8 cellular contexts compared by ENCODE assay signal in the genomic region with DNA sequence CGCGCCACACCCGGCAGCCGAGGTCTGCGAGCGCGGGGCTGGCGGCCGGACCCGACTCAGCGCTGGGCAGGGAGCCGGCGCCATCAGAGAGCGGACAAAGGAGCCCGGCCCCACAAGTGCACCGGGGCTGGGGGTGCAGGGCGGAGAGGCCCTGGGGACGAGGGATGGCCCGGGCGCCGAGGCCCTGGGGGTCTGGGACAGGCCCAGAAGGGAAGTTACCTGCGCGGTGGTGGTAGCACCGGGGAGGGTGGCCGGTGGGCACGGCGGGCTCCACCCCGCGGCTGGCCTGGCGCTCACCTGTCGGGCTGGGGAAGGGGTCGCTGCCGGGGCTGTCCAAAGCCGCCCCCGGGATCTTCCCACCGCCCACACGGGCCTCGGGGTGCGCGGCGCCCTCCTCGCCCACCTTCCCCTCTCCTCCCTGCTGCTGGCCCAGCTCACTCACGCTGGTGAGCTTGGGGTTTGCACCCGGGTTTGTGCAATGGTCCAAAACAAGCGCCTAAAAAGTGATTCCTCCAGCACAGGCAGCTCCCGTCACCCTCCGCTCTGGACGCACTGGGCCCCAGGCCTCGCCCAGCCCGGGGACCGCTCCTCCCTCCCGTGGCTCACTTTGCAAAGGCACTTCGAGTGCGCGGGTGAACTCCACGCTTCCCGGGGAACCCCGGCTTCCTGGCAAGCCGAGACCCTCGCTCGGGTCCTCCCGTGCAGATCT. TPM values are rescaled to one million over a fixed set of nuclear protein-coding genes. Genes with fewer than 3 reads are reported as not detected.
A peak's percentile ranks its signal among the peaks of the same experiment; 100 is the strongest.
DNase-seq lines count a peak whose midpoint lies in the region; ATAC-seq and TF ChIP-seq lines count a peak whose summit lies in the region.

A gene with protein sequence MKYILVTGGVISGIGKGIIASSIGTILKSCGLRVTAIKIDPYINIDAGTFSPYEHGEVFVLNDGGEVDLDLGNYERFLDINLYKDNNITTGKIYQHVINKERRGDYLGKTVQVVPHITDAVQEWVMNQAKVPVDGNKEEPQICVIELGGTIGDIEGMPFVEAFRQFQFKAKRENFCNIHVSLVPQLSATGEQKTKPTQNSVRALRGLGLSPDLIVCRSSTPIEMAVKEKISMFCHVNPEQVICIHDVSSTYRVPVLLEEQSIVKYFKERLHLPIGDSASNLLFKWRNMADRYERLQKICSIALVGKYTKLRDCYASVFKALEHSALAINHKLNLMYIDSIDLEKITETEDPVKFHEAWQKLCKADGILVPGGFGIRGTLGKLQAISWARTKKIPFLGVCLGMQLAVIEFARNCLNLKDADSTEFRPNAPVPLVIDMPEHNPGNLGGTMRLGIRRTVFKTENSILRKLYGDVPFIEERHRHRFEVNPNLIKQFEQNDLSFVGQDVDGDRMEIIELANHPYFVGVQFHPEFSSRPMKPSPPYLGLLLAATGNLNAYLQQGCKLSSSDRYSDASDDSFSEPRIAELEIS (minus strand): TSS at position 554 of the 709 bp plus-strand sequence. CDS start 9,767 bp downstream, outside the sequence.

- peak within 1 kb of the TSS; percentile 93 for H3K4me3 Mint-ChIP-seq in progenitor cell of endocrine pancreas (ENCODE audit: low read depth)

- DNase-seq in ELR (ENCODE audit: low read depth), result peak; percentile 68
- peak; percentile 62 for DNase-seq in HuH-7 (ENCODE audit: low spot score)
- peak; percentile 35 for DNase-seq in SKM-1 treated with dmso at 0.1 percent for 144 hours (lab: John Stamatoyannopoulos, UW; ENCODE audit: unreplicated experiment)
- DNase-seq in amygdala (lab: John Stamatoyannopoulos, UW), result peak in 44 of 56 donors; percentile 0 to 52 (median 16)
- DNase-seq in left cardiac atrium, result peak; percentile 66
- DNase-seq in progenitor cell of endocrine pancreas (ENCODE audit: low spot score, unreplicated experiment), result peak; percentile 64
- DNase-seq in HPDE6-E6E7 (ENCODE audit: extremely low spot score), result no peak

- no peaks in the 10 kb centered on the region for H3K9me3 Mint-ChIP-seq in progenitor cell of endocrine pancreas (ENCODE audit: low read depth)

- H3K4me1 Mint-ChIP-seq in progenitor cell of endocrine pancreas (ENCODE audit: low read depth), result peaks cover 14% of the 10 kb centered on the region

- H3K36me3 Mint-ChIP-seq in progenitor cell of endocrine pancreas (ENCODE audit: insufficient read depth), result peaks cover 13% of the 10 kb centered on the region

- peak within 1 kb of the TSS; percentile 99 for H3K27ac Mint-ChIP-seq in progenitor cell of endocrine pancreas

- no peaks in the 10 kb centered on the region for H3K27me3 Mint-ChIP-seq in progenitor cell of endocrine pancreas

- peak; percentile 78 for ATAC-seq in GM21528 (IDR thresholded peaks at IDR 0.05; ENCODE audit: low FRiP score, unreplicated experiment)
- peak; percentile 92 to 96 for ATAC-seq in left cardiac atrium

- intact Hi-C loops in left cardiac atrium (cut with DNase I), result no loop called here

- peak; percentile 32 for TF ChIP-seq CTCF in progenitor cell of endocrine pancreas (IDR thresholded peaks at IDR 0.05; ENCODE audit: unreplicated experiment)

RNA-seq across cellular contexts. Expression of the gene that starts here (rescaled TPM):
- total RNA-seq in left cardiac atrium (1 to 10 TPM; 5.1 to 6.2 TPM), progenitor cell of endocrine pancreas (110 and 111 TPM in 2 replicates)

Comparison
In these comparisons a context has a peak if more than half of its experiments do, and no peak if none do; other contexts are left out.
1. RNA of the gene that starts here (total RNA-seq): 110 to 111 TPM in progenitor cell of endocrine pancreas; 5.1 to 6.2 TPM in left cardiac atrium; every median in the first group is over 10 times any median in the second.